31 cellular contexts compared by ENCODE assay signal in the genomic region with DNA sequence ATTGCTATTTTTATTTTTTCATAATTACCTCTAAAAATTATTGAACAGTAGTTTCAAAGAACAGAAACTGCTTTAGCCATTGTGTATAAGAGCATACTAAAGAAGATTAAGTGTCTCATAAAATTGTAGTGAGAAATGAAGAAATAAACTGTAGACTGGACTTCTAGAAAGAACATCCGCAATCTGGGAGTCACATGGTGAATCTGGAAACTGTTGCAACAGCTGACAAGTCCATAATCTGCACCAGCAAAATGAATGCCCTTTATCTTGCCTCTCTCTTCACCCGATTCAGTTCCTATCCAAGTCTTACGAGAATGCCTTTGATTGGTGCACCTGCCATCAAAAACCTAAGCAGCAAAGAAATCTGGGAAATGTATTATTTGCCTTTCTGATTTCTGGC.
"Had no signal": no experiment of that assay in that cellular context is flagged by ENCODE, and none has a peak within 500 bp of the region (broad histone marks: within the 10 kb centered on the region; RNA-seq: fewer than 3 reads in every experiment).

No MANE protein-coding gene starts in this region.

- H3K27me3 ChIP-seq: brain microvascular endothelial cell, colonic mucosa, esophagus muscularis mucosa, gastroesophageal sphincter, heart right ventricle had no signal

- H3K27ac ChIP-seq: brain microvascular endothelial cell, colonic mucosa, esophagus muscularis mucosa, gastroesophageal sphincter, heart right ventricle had no signal

- DNase-seq: activated CD4-positive, alpha-beta memory T cell treated with anti-CD3 and anti-CD28 coated beads, Interleukin-2, amount 10 ng/mL, durations not matched to agents 7 days and 5 days; activated CD4-positive, alpha-beta T cell treated with anti-CD3 and anti-CD28 coated beads for 36 hours; activated CD4-positive, alpha-beta T cell treated with anti-CD3 and anti-CD28 coated beads, Interleukin-2, amount 10 ng/mL, durations not matched to agents 7 days and 5 days; activated CD4-positive, alpha-beta T cell treated with anti-CD3 and anti-CD28 coated beads, Interleukin-2, amount 50 U/mL, for 4 hours; activated CD4-positive, CD25-positive, alpha-beta regulatory T cell; activated CD4-positive, CD25-positive, alpha-beta regulatory T cell treated with anti-CD3 and anti-CD28 coated beads, Interleukin-2, amount 50 U/mL, for 72 hours; activated CD8-positive, alpha-beta memory T cell treated with anti-CD3 and anti-CD28 coated beads, Interleukin-2, amount 50 U/mL, for 48 hours; activated effector memory CD4-positive, alpha-beta T cell treated with Interleukin-2 at 50 U/mL for 16 hours; activated gamma-delta T cell treated with Interleukin-2 at 50 U/mL for 16 hours; activated naive CD4-positive, alpha-beta T cell treated with anti-CD3 and anti-CD28 coated beads, Interleukin-2, amount 50 U/mL, for 16 hours; activated naive CD4-positive, alpha-beta T cell treated with Interleukin-2 at 50 U/mL for 16 hours; activated T-cell treated with anti-CD3 and anti-CD28 coated beads for 4 hours; activated T-cell treated with anti-CD3 and anti-CD28 coated beads, Interleukin-2, amount 50 U/mL, for 24 hours; activated T-cell treated with anti-CD3 and anti-CD28 coated beads, Interleukin-2, amount 50 U/mL, for 72 hours; amniotic stem cell; anterior cingulate cortex; brain microvascular endothelial cell; colonic mucosa; effector CD8-positive, alpha-beta T cell; erythroblast; foreskin melanocyte; heart right ventricle; hippocampal formation; T-helper 1 cell; T-helper 17 cell; T1000 had no signal

- H3K36me3 ChIP-seq: brain microvascular endothelial cell, colonic mucosa, esophagus muscularis mucosa, gastroesophageal sphincter, heart right ventricle had no signal

- H3K4me1 ChIP-seq: colonic mucosa, esophagus muscularis mucosa, gastroesophageal sphincter, heart right ventricle had no signal

- H3K4me3 ChIP-seq: colonic mucosa, esophagus muscularis mucosa, gastroesophageal sphincter, heart right ventricle had no signal

- ATAC-seq: activated CD4-positive, alpha-beta T cell treated with anti-CD3 and anti-CD28 coated beads for 36 hours; activated T-cell treated with anti-CD3 and anti-CD28 coated beads, Interleukin-2, amount 50 U/mL, for 72 hours; activated T-helper 17 cell treated with anti-CD3 and anti-CD28 coated beads, Interleukin-2, amount 50 U/mL, for 72 hours; gastroesophageal sphincter; heart right ventricle; T-helper 17 cell had no signal

- H3K9me3 ChIP-seq: colonic mucosa, esophagus muscularis mucosa, gastroesophageal sphincter, heart right ventricle had no signal

- FAIRE-seq: astrocyte, bronchial epithelial cell had no signal
